Comparison of ENCODE assay signal across 1 cellular context in genomic region chr19:10836478-10837325, GRCh38.
TF ChIP-seq lines count a peak whose summit lies in the region.

No MANE protein-coding gene starts in this region.

TF ChIP-seq in HEK293, 187 proteins besides CTCF, POLR2A, EP300 and RAD21 (continued from another document and continues in another):
- no peak for TF ChIP-seq PRDM2 (tag by site-specific recombination; IDR thresholded peaks at IDR 0.05; ENCODE audit: borderline replicate concordance)
- peak; percentile 17; the same call in 1 of the 2 replicates for TF ChIP-seq ZNF664 (tag by site-specific recombination; IDR thresholded peaks at IDR 0.05)
- no peak for TF ChIP-seq FEZF1 (tag by site-specific recombination; IDR thresholded peaks at IDR 0.05)
- TF ChIP-seq ZNF645 (tag by site-specific recombination; IDR thresholded peaks at IDR 0.05) = no peak
- TF ChIP-seq TSHZ1 (tag by site-specific recombination; IDR thresholded peaks at IDR 0.05; ENCODE audit: borderline replicate concordance) = no peak; the same call in 1 of the 2 replicates
- no peak for TF ChIP-seq ZFP3 (tag by site-specific recombination; IDR thresholded peaks at IDR 0.05; ENCODE audit: low read depth)
- TF ChIP-seq ZBTB6 (tag by site-specific recombination; IDR thresholded peaks at IDR 0.05) = no peak; the same call in 1 of the 2 replicates
- no peak for TF ChIP-seq HOXC10 (CRISPR knock-in tag; IDR thresholded peaks at IDR 0.05)
- no peak; the same call in 1 of the 2 replicates for TF ChIP-seq ZNF501 (tag by site-specific recombination; IDR thresholded peaks at IDR 0.05)
- no peak for TF ChIP-seq IKZF3 (tag by site-specific recombination; IDR thresholded peaks at IDR 0.05)
- no peak for TF ChIP-seq MEIS1 (CRISPR knock-in tag; IDR thresholded peaks at IDR 0.05; ENCODE audit: borderline replicate concordance)
- no peak for TF ChIP-seq YY1 (tag by site-specific recombination; IDR thresholded peaks at IDR 0.05)
- TF ChIP-seq ZNF202 (tag by site-specific recombination; IDR thresholded peaks at IDR 0.05; ENCODE audit: borderline replicate concordance) = no peak
- TF ChIP-seq ZNF266 (tag by site-specific recombination; IDR thresholded peaks at IDR 0.05; ENCODE audit: low read depth) = no peak
- TF ChIP-seq ZNF354C (tag by site-specific recombination; IDR thresholded peaks at IDR 0.05; ENCODE audit: borderline replicate concordance, low read depth) = no peak
- peak; percentile 100 for TF ChIP-seq ZNF350 (tag by site-specific recombination; IDR thresholded peaks at IDR 0.05)
- TF ChIP-seq ZNF513 (tag by site-specific recombination; IDR thresholded peaks at IDR 0.05) = no peak
- no peak for TF ChIP-seq HOXA7 (CRISPR knock-in tag; IDR thresholded peaks at IDR 0.05; ENCODE audit: borderline replicate concordance)
- TF ChIP-seq ZNF394 (tag by site-specific recombination; IDR thresholded peaks at IDR 0.05; ENCODE audit: borderline replicate concordance) = no peak; the same call in none of the 2 replicates
- no peak for TF ChIP-seq ZNF48 (tag by site-specific recombination; IDR thresholded peaks at IDR 0.05)
- no peak; the same call in 1 of the 2 replicates for TF ChIP-seq REST (tag by site-specific recombination; IDR thresholded peaks at IDR 0.05)
- no peak for TF ChIP-seq ZNF792 (tag by site-specific recombination; IDR thresholded peaks at IDR 0.05)
- no peak for TF ChIP-seq ZNF133 (tag by site-specific recombination; IDR thresholded peaks at IDR 0.05)
- no peak for TF ChIP-seq ZNF670 (tag by site-specific recombination; IDR thresholded peaks at IDR 0.05; ENCODE audit: low read depth)
- no peak for TF ChIP-seq ZNF548 (tag by site-specific recombination; IDR thresholded peaks at IDR 0.05)
- no peak for TF ChIP-seq ZNF223 (tag by site-specific recombination; IDR thresholded peaks at IDR 0.05)
- TF ChIP-seq ZNF600 (tag by site-specific recombination; IDR thresholded peaks at IDR 0.05) = no peak
- no peak for TF ChIP-seq ZNF549 (tag by site-specific recombination; IDR thresholded peaks at IDR 0.05)
- no peak for TF ChIP-seq ZNF510 (tag by site-specific recombination; IDR thresholded peaks at IDR 0.05; ENCODE audit: insufficient replicate concordance)
- no peak for TF ChIP-seq WT1 (tag by site-specific recombination; IDR thresholded peaks at IDR 0.05)
- no peak for TF ChIP-seq BCL6B (tag by site-specific recombination; IDR thresholded peaks at IDR 0.05)
- TF ChIP-seq AEBP2 (tag by site-specific recombination; IDR thresholded peaks at IDR 0.05; ENCODE audit: borderline replicate concordance) = no peak
- TF ChIP-seq ZNF398 (tag by site-specific recombination; IDR thresholded peaks at IDR 0.05) = no peak
- TF ChIP-seq ZNF830 (tag by site-specific recombination; IDR thresholded peaks at IDR 0.05; ENCODE audit: low read depth) = no peak
- TF ChIP-seq ZNF404 (tag by site-specific recombination; IDR thresholded peaks at IDR 0.05) = no peak
- TF ChIP-seq ZNF239 (tag by site-specific recombination; IDR thresholded peaks at IDR 0.05) = no peak
- TF ChIP-seq KLF16 (tag by site-specific recombination; IDR thresholded peaks at IDR 0.05) = no peak; the same call in 1 of the 2 replicates
- TF ChIP-seq ZNF132 (tag by site-specific recombination; IDR thresholded peaks at IDR 0.05; ENCODE audit: borderline replicate concordance) = no peak
